ENCODE assay signal across 10 cellular contexts in genomic region chr10:22805304-22805703, GRCh38.
DNase-seq lines count a peak whose midpoint lies in the region; ATAC-seq and TF ChIP-seq lines count a peak whose summit lies in the region.
"Had no signal": no experiment of that assay in that cellular context is flagged by ENCODE, and none has a peak within 500 bp of the region (broad histone marks: within the 10 kb centered on the region; RNA-seq: fewer than 3 reads in every experiment).

No MANE protein-coding gene starts in this region.

- peak; percentile 42 for DNase-seq in DMS79 treated with DMSO at 0.1 percent for 48 hours (lab: John Stamatoyannopoulos, UW)
- DNase-seq in DMS79 (lab: John Stamatoyannopoulos, UW) = no peak
- DNase-seq in NCI-H526 (lab: John Stamatoyannopoulos, UW) = peak; percentile 14 to 17
- DNase-seq in fibroblast of peridontal ligament (ENCODE audit: extremely low read depth) = peak; percentile 85
- DNase-seq in superior temporal gyrus (ENCODE audit: extremely low spot score) = peak; percentile 89
- no peak for DNase-seq in endodermal cell
- DNase-seq: 8988T had no signal

- peaks cover 3% of the 10 kb centered on the region for H3K36me3 Mint-ChIP-seq in endodermal cell (ENCODE audit: low read depth)

- no peak overlapping the region for H3K4me3 ChIP-seq in endodermal cell (ENCODE audit: low read length)

- H3K4me1 Mint-ChIP-seq in endodermal cell = peaks cover 14% of the 10 kb centered on the region

- TF ChIP-seq CTCF in endodermal cell (conservative IDR thresholded peaks at IDR 0.05) = no peak

- no peak overlapping the region for H3K4me3 Mint-ChIP-seq in endodermal cell

- H3K27me3 Mint-ChIP-seq in endodermal cell (ENCODE audit: insufficient read depth) = peaks cover 6% of the 10 kb centered on the region

- peaks cover 14% of the 10 kb centered on the region for H3K9me3 Mint-ChIP-seq in endodermal cell

- H3K9ac ChIP-seq in endodermal cell (ENCODE audit: extremely low read depth, low read length, poor library complexity, severe bottlenecking) = no peak overlapping the region

- H3K27me3 ChIP-seq in endodermal cell (ENCODE audit: control insufficient read depth, insufficient read depth, low read length, poor library complexity, severe bottlenecking) = no peaks in the 10 kb centered on the region

- 93% methylated on average over 3 to 4 of the region's 4 CpGs for WGBS in endodermal cell (ENCODE audit: insufficient coverage in 1 of 2, insufficient read length in 1 of 2), 2 experiments

- H3K9me3 ChIP-seq in endodermal cell (ENCODE audit: control insufficient read depth, low read length) = peaks cover 8% of the 10 kb centered on the region

- ATAC-seq in GM19351 (IDR thresholded peaks at IDR 0.05; ENCODE audit: unreplicated experiment) (no peak), HG03108 (IDR thresholded peaks at IDR 0.05; ENCODE audit: unreplicated experiment) (no peak)
- ATAC-seq: left lobe of liver had no signal

- H3K36me3 ChIP-seq in endodermal cell (ENCODE audit: control insufficient read depth, insufficient read depth, low read length) = no peaks in the 10 kb centered on the region

- no peak overlapping the region for H3K27ac ChIP-seq in endodermal cell (ENCODE audit: low read depth, low read length)

- H3K27ac Mint-ChIP-seq in endodermal cell = no peak overlapping the region

- no peaks in the 10 kb centered on the region for H3K4me1 ChIP-seq in endodermal cell (ENCODE audit: control insufficient read depth, insufficient read depth, low read length)

Comparison
In these comparisons a context has a peak if more than half of its experiments do, and no peak if none do; other contexts are left out.
1. DNase-seq: peak in DMS79 treated with DMSO at 0.1 percent for 48 hours (single experiment), NCI-H526 (2 of 2), fibroblast of peridontal ligament (single experiment) and superior temporal gyrus (single experiment); none in DMS79 (single experiment) and endodermal cell (single experiment).